In the genomic region with DNA sequence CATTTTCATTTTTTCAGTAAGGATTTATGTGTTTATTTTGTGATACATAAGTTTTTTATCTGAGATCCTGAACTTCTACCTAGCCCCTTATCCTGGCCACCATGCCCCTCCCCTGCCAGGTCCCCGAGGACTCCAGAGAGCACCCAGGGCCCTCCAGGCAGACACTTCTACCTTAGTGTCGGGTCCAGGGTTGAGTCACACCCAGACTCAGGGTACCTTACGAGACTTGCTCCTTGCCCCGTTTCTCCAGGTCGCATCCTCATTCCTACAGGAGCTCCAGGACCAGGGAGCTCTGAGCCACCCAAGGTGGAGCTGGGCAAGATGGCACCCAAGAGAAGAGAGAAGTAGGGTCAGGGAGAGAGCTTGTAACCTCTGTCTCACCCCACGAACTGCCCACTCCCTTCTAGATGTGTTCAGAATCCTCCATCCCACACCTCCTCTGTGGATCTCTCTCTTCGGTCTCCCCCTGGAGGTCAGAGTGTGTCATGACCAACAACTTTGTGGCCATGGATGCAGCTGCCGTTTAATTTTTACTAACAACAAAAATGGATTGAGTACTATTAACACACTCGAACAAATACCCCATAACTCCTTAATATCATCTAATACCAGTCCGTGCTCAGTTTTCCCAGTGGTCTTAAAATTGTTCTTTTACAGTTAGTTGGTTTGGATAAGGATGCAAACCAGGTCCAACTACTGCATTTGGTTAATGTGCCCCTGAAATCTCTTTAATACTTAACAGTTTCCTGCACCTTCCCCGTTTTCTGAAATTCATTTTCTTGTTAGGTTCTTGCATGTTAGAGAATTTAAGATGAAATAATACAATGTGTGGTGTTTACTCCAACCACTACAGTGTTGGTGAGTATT, we compare ENCODE assay signal across 9 cellular contexts.
DNase-seq lines count a peak whose midpoint lies in the region; ATAC-seq, FAIRE-seq and TF ChIP-seq lines count a peak whose summit lies in the region.
"Had no signal": no experiment of that assay in that cellular context is flagged by ENCODE, and none has a peak within 500 bp of the region (broad histone marks: within the 10 kb centered on the region; RNA-seq: fewer than 3 reads in every experiment).

No MANE protein-coding gene starts in this region.

- H3K4me2 ChIP-seq in A549: no peak overlapping the region
- no peak overlapping the region for H3K4me2 ChIP-seq in GM12878 (ENCODE audit: control insufficient read depth, insufficient read depth)

- no peak overlapping the region for H3K9ac ChIP-seq in GM12878 (ENCODE audit: control insufficient read depth, insufficient read depth, low read length)

- in situ Hi-C loops in GM12878 (cut with MboI): loop anchor here (5.0 kb wide), 1 partner anchor 145 kb away; no protein-coding TSS in a partner anchor

- peak; percentile 40 to 76 for DNase-seq in A549 (ENCODE audit: low read depth in 1 of 2, low spot score in 1 of 2)
- DNase-seq in GM04504 (ENCODE audit: low read depth): peak; percentile 15
- DNase-seq in NCI-H82 (lab: John Stamatoyannopoulos, UW): peak; percentile 82
- no peak for DNase-seq in GM12878 (ENCODE audit: low read depth, low spot score)
- DNase-seq in iris pigment epithelial cell (ENCODE audit: low read depth): peak; percentile 31
- DNase-seq in stimulated activated CD8-positive, alpha-beta memory T cell treated with anti-CD3 and anti-CD28 coated beads, Interleukin-4, amount 100 ng/mL, for 48 hours: peak; percentile 45
- DNase-seq in activated CD4-positive, CD25-positive, alpha-beta regulatory T cell (lab: John Stamatoyannopoulos, UW): no peak

- CTCF ChIA-PET in A549 (lab: Yijun Ruan, JAX): interaction anchor here (0.5 to 4.5 kb wide), 28 partner anchors 9 to 997 kb away, joined by 3 to 25 read pairs (median 4); partner anchors contain the start of genes CFAP61 and CRNKL1
- CTCF ChIA-PET in GM12878 (lab: Yijun Ruan, JAX): interaction anchor here (0.5 to 7.3 kb wide), 35 partner anchors 7 to 588 kb away, joined by 3 to 57 read pairs (median 4); partner anchors contain the start of gene NAA20

- no peaks in the 10 kb centered on the region for H3K79me2 ChIP-seq in GM12878 (ENCODE audit: control insufficient read depth, insufficient read depth, low read length)

- H2AFZ ChIP-seq in GM12878 (ENCODE audit: control insufficient read depth, low read depth, low read length): no peak overlapping the region

- H3K9me3 ChIP-seq in A549: no peaks in the 10 kb centered on the region
- no peaks in the 10 kb centered on the region for H3K9me3 ChIP-seq in GM12878 (replicated peaks; ENCODE audit: control insufficient read depth, insufficient read depth, low read length)

- TF ChIP-seq CTCF in A549 (IDR thresholded peaks at IDR 0.05) (peak; percentile 60), GM12878 (IDR thresholded peaks at IDR 0.05 in 2 of 3, conservative IDR thresholded peaks at IDR 0.05 in 1 of 3; ENCODE audit: control insufficient read depth in 2 of 3, extremely low read depth in 1 of 3, insufficient read depth in 1 of 3, low read depth in 3 of 3, low read length in 3 of 3) (peak; percentile 74 to 78 (median 76))

- no peak for TF ChIP-seq EP300 in A549 (IDR thresholded peaks at IDR 0.05)
- no peak for TF ChIP-seq EP300 in GM12878 (IDR thresholded peaks at IDR 0.05; ENCODE audit: borderline replicate concordance in 1 of 2, control insufficient read depth in 1 of 2, low read depth in 2 of 2, low read length in 2 of 2)

- no peak for TF ChIP-seq POLR2A in A549 (IDR thresholded peaks at IDR 0.05; ENCODE audit: low read length)
- no peak for TF ChIP-seq POLR2A in GM12878 (IDR thresholded peaks at IDR 0.05; ENCODE audit: low read depth, low read length)

- POLR2A ChIA-PET in A549 (lab: Yijun Ruan, JAX): no interaction called here
- POLR2A ChIA-PET in GM12878 (lab: Charles Lee): no interaction called here

- intact Hi-C loops in GM12878 (cut with micrococcal nuclease; ENCODE audit: unreplicated experiment): loop anchor here (1.0 to 5.0 kb wide), 3 partner anchors 53 to 330 kb away; no protein-coding TSS in a partner anchor

- no peaks in the 10 kb centered on the region; the same call in 1 of the 2 replicates for H4K20me1 ChIP-seq in GM12878 (ENCODE audit: control insufficient read depth, insufficient read depth)

- 24% methylated on average over 11 of the region's 11 CpGs for WGBS in A549 (ENCODE audit: missing lambda C conversion rate)
- WGBS in GM12878 (ENCODE audit: insufficient coverage, insufficient replicate concordance, low lambda C conversion rate, missing lambda C conversion rate): 24% methylated on average over 11 of the region's 11 CpGs

- RAD21 ChIA-PET in GM12878 (lab: Charles Lee; ENCODE audit: unreplicated experiment): interaction anchor here (0.8 to 2.9 kb wide), 8 partner anchors 9 to 366 kb away, joined by 3 to 18 read pairs (median 4); no protein-coding TSS in a partner anchor

- no TSS peak for BruUV-seq in GM12878 (replicated peaks; lab: Mats Ljungman, UMichigan)

- no peaks in the 10 kb centered on the region; a peak in 1 of 4 replicates for H3K27me3 ChIP-seq in GM12878 (replicated peaks in 1 of 2; ENCODE audit: control insufficient read depth in 2 of 2, insufficient read depth in 2 of 2, low read length in 1 of 2)

- H3K4me3 ChIP-seq in A549 (no peak overlapping the region), GM12878 (no peak overlapping the region)

- ATAC-seq in A549: peak; percentile 78 to 93
- peak; percentile 53 for ATAC-seq in HG03025 (IDR thresholded peaks at IDR 0.05; ENCODE audit: low FRiP score, unreplicated experiment)
- peak; percentile 91 for ATAC-seq in GM12878

- SMC1A ChIA-PET in GM12878 (lab: Charles Lee; ENCODE audit: uncharacterized antibody, unreplicated experiment): interaction anchor here (0.7 to 2.4 kb wide), 24 partner anchors 9 to 357 kb away, joined by 3 to 15 read pairs (median 4); no protein-coding TSS in a partner anchor

- H3K4me1 ChIP-seq in A549 (no peaks in the 10 kb centered on the region), GM12878 (ENCODE audit: control insufficient read depth, insufficient read depth, low read length) (no peaks in the 10 kb centered on the region)

- no peaks in the 10 kb centered on the region for H3K36me3 ChIP-seq in GM12878 (ENCODE audit: control insufficient read depth in 2 of 2, insufficient read depth in 2 of 2, low read length in 1 of 2)

- TF ChIP-seq RAD21 in A549 (conservative IDR thresholded peaks at IDR 0.05 in 1 of 2, IDR thresholded peaks at IDR 0.05 in 1 of 2): peak; percentile 46 to 61; a peak in 4 of 5 replicates
- TF ChIP-seq RAD21 in GM12878 (IDR thresholded peaks at IDR 0.05; ENCODE audit: insufficient read depth, low read depth, low read length): peak; percentile 74

- FAIRE-seq in A549 (lab: Jason Lieb, UNC) (peak; percentile 73), GM12878 (lab: Jason Lieb, UNC) (peak; percentile 84)
- FAIRE-seq: endometrium had no signal

- H3K27ac ChIP-seq in A549: no peak overlapping the region
- H3K27ac ChIP-seq in GM12878 (ENCODE audit: control insufficient read depth, insufficient read depth): no peak overlapping the region

TF ChIP-seq in A549, 52 proteins besides CTCF, POLR2A, EP300 and RAD21:
- TF ChIP-seq SMC3 (IDR thresholded peaks at IDR 0.05) (peak; percentile 56), HEYL (CRISPR knock-in tag; IDR thresholded peaks at IDR 0.05) (no peak)
- TF ChIP-seq, protein P1, sequence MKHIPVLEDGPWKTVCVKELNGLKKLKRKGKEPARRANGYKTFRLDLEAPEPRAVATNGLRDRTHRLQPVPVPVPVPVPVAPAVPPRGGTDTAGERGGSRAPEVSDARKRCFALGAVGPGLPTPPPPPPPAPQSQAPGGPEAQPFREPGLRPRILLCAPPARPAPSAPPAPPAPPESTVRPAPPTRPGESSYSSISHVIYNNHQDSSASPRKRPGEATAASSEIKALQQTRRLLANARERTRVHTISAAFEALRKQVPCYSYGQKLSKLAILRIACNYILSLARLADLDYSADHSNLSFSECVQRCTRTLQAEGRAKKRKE (CRISPR knock-in tag; IDR thresholded peaks at IDR 0.05; ENCODE audit: low read depth): no peak
TF ChIP-seq in A549: peak in this region for 1.

TF ChIP-seq in GM12878, 131 proteins besides CTCF, POLR2A, EP300 and RAD21:
- no peak for TF ChIP-seq POLR2AphosphoS2 (IDR thresholded peaks at IDR 0.05; ENCODE audit: low read depth, low read length)
- peak; percentile 58; the same call in 1 of the 2 replicates for TF ChIP-seq YY1 (IDR thresholded peaks at IDR 0.05; ENCODE audit: low read depth, low read length)
- TF ChIP-seq, protein P2, sequence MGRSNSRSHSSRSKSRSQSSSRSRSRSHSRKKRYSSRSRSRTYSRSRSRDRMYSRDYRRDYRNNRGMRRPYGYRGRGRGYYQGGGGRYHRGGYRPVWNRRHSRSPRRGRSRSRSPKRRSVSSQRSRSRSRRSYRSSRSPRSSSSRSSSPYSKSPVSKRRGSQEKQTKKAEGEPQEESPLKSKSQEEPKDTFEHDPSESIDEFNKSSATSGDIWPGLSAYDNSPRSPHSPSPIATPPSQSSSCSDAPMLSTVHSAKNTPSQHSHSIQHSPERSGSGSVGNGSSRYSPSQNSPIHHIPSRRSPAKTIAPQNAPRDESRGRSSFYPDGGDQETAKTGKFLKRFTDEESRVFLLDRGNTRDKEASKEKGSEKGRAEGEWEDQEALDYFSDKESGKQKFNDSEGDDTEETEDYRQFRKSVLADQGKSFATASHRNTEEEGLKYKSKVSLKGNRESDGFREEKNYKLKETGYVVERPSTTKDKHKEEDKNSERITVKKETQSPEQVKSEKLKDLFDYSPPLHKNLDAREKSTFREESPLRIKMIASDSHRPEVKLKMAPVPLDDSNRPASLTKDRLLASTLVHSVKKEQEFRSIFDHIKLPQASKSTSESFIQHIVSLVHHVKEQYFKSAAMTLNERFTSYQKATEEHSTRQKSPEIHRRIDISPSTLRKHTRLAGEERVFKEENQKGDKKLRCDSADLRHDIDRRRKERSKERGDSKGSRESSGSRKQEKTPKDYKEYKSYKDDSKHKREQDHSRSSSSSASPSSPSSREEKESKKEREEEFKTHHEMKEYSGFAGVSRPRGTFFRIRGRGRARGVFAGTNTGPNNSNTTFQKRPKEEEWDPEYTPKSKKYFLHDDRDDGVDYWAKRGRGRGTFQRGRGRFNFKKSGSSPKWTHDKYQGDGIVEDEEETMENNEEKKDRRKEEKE (IDR thresholded peaks at IDR 0.05): no peak
- TF ChIP-seq RUNX3 (IDR thresholded peaks at IDR 0.05; ENCODE audit: low read length): 0 out of 2 replicates have a peak, but pooled peaks have one; percentile 6
- peak; percentile 89 for TF ChIP-seq SMC3 (IDR thresholded peaks at IDR 0.05; ENCODE audit: borderline replicate concordance, low read length)

Comparison
In these comparisons a context has a peak if more than half of its experiments do, and no peak if none do; other contexts are left out.
1. DNase-seq: peak in A549 (2 of 2), GM04504 (single experiment), NCI-H82 (single experiment), iris pigment epithelial cell (single experiment) and stimulated activated CD8-positive, alpha-beta memory T cell treated with anti-CD3 and anti-CD28 coated beads, Interleukin-4, amount 100 ng/mL, for 48 hours (single experiment); none in GM12878 (single experiment) and activated CD4-positive, CD25-positive, alpha-beta regulatory T cell (0 of 4).
2. Of the 24 proteins assayed by ChIP-seq in both GM12878 and A549: peak only in GM12878: none; only in A549: none; in both: CTCF, RAD21 and SMC3; in neither: 21.
3. Peak in every context shown above with its lines, with median percentiles within 50 percentile points of each other: ATAC-seq.